Comparison of ENCODE assay signal across 15 cellular contexts in genomic region chr14:76080009-76080408, GRCh38.
DNase-seq lines count a peak whose midpoint lies in the region; ATAC-seq and TF ChIP-seq lines count a peak whose summit lies in the region.
"Had no signal": no experiment of that assay in that cellular context is flagged by ENCODE, and none has a peak within 500 bp of the region (broad histone marks: within the 10 kb centered on the region; RNA-seq: fewer than 3 reads in every experiment).

No MANE protein-coding gene starts in this region.

- no peak overlapping the region for H2BK5ac ChIP-seq in neuronal stem cell (ENCODE audit: low read length)

- H3K36me3 ChIP-seq in right atrium auricular region, result peaks cover 14% of the 10 kb centered on the region
- peaks cover 0 to 46% (median 5%) of the 10 kb centered on the region in 9 donors for H3K36me3 ChIP-seq in heart right ventricle
- H3K36me3 ChIP-seq in neuronal stem cell (replicated peaks in 1 of 2; ENCODE audit: control insufficient read depth in 2 of 2, insufficient read depth in 2 of 2, low read length in 2 of 2), result peaks cover 3% of the 10 kb centered on the region in 2 donors
- H3K36me3 ChIP-seq: BLaER1 treated with 17β-estradiol and CSF1 and Interleukin-3, amounts not matched to agents 10 nM and 100 nM had no signal

- H3K27me3 ChIP-seq in right atrium auricular region (no peaks in the 10 kb centered on the region), heart right ventricle (no peaks in the 10 kb centered on the region), neuronal stem cell (ENCODE audit: control insufficient read depth in 3 of 3, insufficient read depth in 3 of 3, low read depth in 1 of 3, low read length in 3 of 3) (no peaks in the 10 kb centered on the region)
- H3K27me3 ChIP-seq: BLaER1 treated with 17β-estradiol and CSF1 and Interleukin-3, amounts not matched to agents 10 nM and 100 nM had no signal

- no peak overlapping the region for H2BK15ac ChIP-seq in neuronal stem cell (ENCODE audit: low read length)

- WGBS in heart right ventricle, 2 donors, result 68 to 82% methylated on average over 9 of the region's 9 CpGs
- no CpG with 5 or more reads among the region's 9 CpGs for WGBS in neuronal stem cell (ENCODE audit: extremely low coverage in 2 of 2, insufficient read length in 2 of 2, insufficient replicate concordance in 1 of 2), 2 donors

- H2BK12ac ChIP-seq in neuronal stem cell (ENCODE audit: low read length), result no peak overlapping the region

- H3K4me1 ChIP-seq in right atrium auricular region (peaks cover 0 to 9% of the 10 kb centered on the region in 2 donors), heart right ventricle (peaks cover 0 to 19% (median 0%) of the 10 kb centered on the region in 9 donors), neuronal stem cell (ENCODE audit: control insufficient read depth in 2 of 2, insufficient read depth in 1 of 2, low read depth in 1 of 2, low read length in 2 of 2) (peaks cover 19 to 27% of the 10 kb centered on the region in 2 donors)

- H3K4me2 ChIP-seq in neuronal stem cell (ENCODE audit: insufficient read depth, low read length, poor library complexity, severe bottlenecking), result peak overlapping the region; percentile 36
- H3K4me2 ChIP-seq: BLaER1 treated with 17β-estradiol and CSF1 and Interleukin-3, amounts not matched to agents 10 nM and 100 nM; PC-9 had no signal

- H3K4ac ChIP-seq in neuronal stem cell (ENCODE audit: low read length), result no peak overlapping the region

- H3K23ac ChIP-seq in neuronal stem cell (ENCODE audit: low read depth, low read length, poor library complexity), result no peak overlapping the region

- H4K8ac ChIP-seq in neuronal stem cell (ENCODE audit: low read depth, low read length), result no peak overlapping the region

- no peak overlapping the region for H2BK120ac ChIP-seq in neuronal stem cell (ENCODE audit: low read depth, low read length)

- H4K91ac ChIP-seq in neuronal stem cell (ENCODE audit: low read depth, low read length, poor library complexity), result no peak overlapping the region

- H3K14ac ChIP-seq in neuronal stem cell (ENCODE audit: low read length), result no peak overlapping the region

- H3K4me3 ChIP-seq in right atrium auricular region (no peak overlapping the region), heart right ventricle (no peak overlapping the region), neuronal stem cell (ENCODE audit: low read length in 2 of 2) (no peak overlapping the region), coronary artery (no peak overlapping the region)
- H3K4me3 ChIP-seq: BLaER1 treated with 17β-estradiol and CSF1 and Interleukin-3, amounts not matched to agents 10 nM and 100 nM; PC-9 had no signal

- H3K9ac ChIP-seq in neuronal stem cell (ENCODE audit: low read depth, low read length, poor library complexity), result no peak overlapping the region
- H3K9ac ChIP-seq: BLaER1 treated with 17β-estradiol and CSF1 and Interleukin-3, amounts not matched to agents 10 nM and 100 nM had no signal

- H3K9me3 ChIP-seq in right atrium auricular region, result no peaks in the 10 kb centered on the region
- H3K9me3 ChIP-seq in heart right ventricle, result no peaks in the 10 kb centered on the region
- no peaks in the 10 kb centered on the region for H3K9me3 ChIP-seq in neuronal stem cell (replicated peaks in 1 of 2; ENCODE audit: control insufficient read depth in 2 of 2, insufficient read depth in 1 of 2, low read depth in 1 of 2, low read length in 2 of 2)
- H3K9me3 ChIP-seq: BLaER1 treated with 17β-estradiol and CSF1 and Interleukin-3, amounts not matched to agents 10 nM and 100 nM had no signal

- no peaks in the 10 kb centered on the region for H3K79me1 ChIP-seq in neuronal stem cell (ENCODE audit: low read depth, low read length)

- H3K27ac ChIP-seq in right atrium auricular region, result peak overlapping the region in 1 of 2 donors; percentile 3
- H3K27ac ChIP-seq in heart right ventricle, result peak overlapping the region in 1 of 10 donors; percentile 8
- no peak overlapping the region for H3K27ac ChIP-seq in neuronal stem cell (replicated peaks; ENCODE audit: low read length)
- H3K27ac ChIP-seq in temporal lobe (ENCODE audit: low read depth, low read length), result peak overlapping the region; percentile 28
- H3K27ac ChIP-seq in coronary artery, result no peak overlapping the region
- H3K27ac ChIP-seq: 22Rv1; BLaER1 treated with 17β-estradiol and CSF1 and Interleukin-3, amounts not matched to agents 10 nM and 100 nM; PC-9 had no signal

- no peak overlapping the region for H2AFZ ChIP-seq in neuronal stem cell (ENCODE audit: low read length)
- H2AFZ ChIP-seq: PC-9 had no signal

- intact Hi-C loops in Right ventricle myocardium inferior (cut with DNase I) (no loop called here), heart right ventricle (cut with DNase I) (no loop called here)

- no peak overlapping the region for H2AK5ac ChIP-seq in neuronal stem cell (ENCODE audit: low read depth, low read length)

- peak; percentile 43 for ATAC-seq in Right ventricle myocardium inferior
- peak; percentile 51 to 92 (median 73) for ATAC-seq in heart right ventricle
- no peak for ATAC-seq in GM21447 (IDR thresholded peaks at IDR 0.05; ENCODE audit: unreplicated experiment)

- peak overlapping the region; percentile 8 for H3K18ac ChIP-seq in neuronal stem cell (ENCODE audit: low read length)

- TF ChIP-seq CTCF in right atrium auricular region (IDR thresholded peaks at IDR 0.05), result no peak
- TF ChIP-seq CTCF in heart right ventricle (IDR thresholded peaks at IDR 0.05), result no peak
- TF ChIP-seq CTCF in coronary artery (IDR thresholded peaks at IDR 0.05), result no peak

- no peak for DNase-seq in Right ventricle myocardium inferior (ENCODE audit: missing footprints)
- DNase-seq in right atrium auricular region (ENCODE audit: low spot score), result no peak
- DNase-seq in heart right ventricle, result peak in 1 of 2 donors; percentile 29
- DNase-seq in neuronal stem cell (ENCODE audit: low spot score), result peak; percentile 24
- no peak for DNase-seq in hepatic stellate cell (ENCODE audit: low spot score)
- no peak for DNase-seq in coronary artery (ENCODE audit: low spot score)
- DNase-seq: NCI-H187 treated with DMSO at 0.1 percent for 48 hours, NCI-H2171, NCI-H446 treated with DMSO at 0.1 percent for 48 hours, NCI-H774, PC-9 had no signal
